ENCODE assay signal across 8 cellular contexts in the genomic region with DNA sequence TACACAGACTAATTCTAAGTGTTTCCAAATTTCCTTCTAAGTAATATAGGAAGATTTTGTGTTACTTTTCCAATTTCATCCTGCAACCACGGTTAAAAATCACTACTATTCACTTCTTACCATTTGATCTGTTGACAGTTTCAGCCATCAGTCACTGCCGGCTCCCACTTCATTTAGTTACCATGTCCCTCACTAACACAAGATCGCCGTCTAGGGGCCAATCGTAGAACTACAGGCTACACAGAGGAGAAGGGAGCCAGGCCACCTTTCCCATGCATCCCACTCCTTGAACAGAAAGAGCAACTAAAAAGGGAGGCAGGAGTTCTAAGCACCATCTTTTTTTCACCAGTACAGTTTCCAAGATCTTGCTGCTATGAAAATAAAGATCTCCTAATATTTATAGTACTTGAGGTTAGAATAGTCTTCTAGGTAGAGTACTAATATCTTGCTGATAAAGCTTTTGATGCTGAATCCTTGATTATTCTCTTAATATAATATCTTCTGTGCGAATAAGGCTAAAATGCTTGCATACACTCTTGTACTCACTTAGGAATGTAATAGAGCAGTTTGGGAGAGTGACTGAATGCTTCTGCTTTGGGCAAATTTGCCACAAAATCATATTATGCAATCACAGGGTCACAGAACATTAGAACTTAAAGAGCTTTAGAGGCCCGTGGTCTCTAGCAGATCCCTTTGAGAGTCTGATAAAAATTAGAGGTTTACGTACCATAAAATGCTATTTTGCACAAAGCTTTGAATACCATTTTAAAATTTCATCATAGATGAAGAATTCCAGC. TPM values are rescaled to one million over a fixed set of nuclear protein-coding genes. Genes with fewer than 3 reads are reported as not detected.
DNase-seq lines count a peak whose midpoint lies in the region; ATAC-seq, FAIRE-seq and TF ChIP-seq lines count a peak whose summit lies in the region.

No MANE protein-coding gene starts in this region.

- DNase-seq in D721Med (ENCODE audit: insufficient read length, low spot score): peak; percentile 45
- DNase-seq in HEK293T (ENCODE audit: extremely low spot score): peak; percentile 82
- peak; percentile 24 for DNase-seq in NCI-H2171 (lab: John Stamatoyannopoulos, UW)
- DNase-seq in WTC11 (ENCODE audit: low spot score): peak; percentile 95
- DNase-seq in caudate nucleus (lab: John Stamatoyannopoulos, UW): peak in 36 of 61 donors; percentile 2 to 73 (median 20)
- peak; percentile 82 for DNase-seq in left lobe of liver (ENCODE audit: low spot score)
- peak; percentile 29 for DNase-seq in stimulated activated CD8-positive, alpha-beta memory T cell treated with anti-CD3 and anti-CD28 coated beads, Interleukin-12 subunit alpha, Interleukin-12 subunit beta, amount 100 ng/mL, for 1 hour (ENCODE audit: low read depth)

- TF ChIP-seq CTCF in D721Med (IDR thresholded peaks at IDR 0.05; ENCODE audit: insufficient read depth, missing control alignments) (peak; percentile 97), WTC11 (IDR thresholded peaks at IDR 0.05) (peak; percentile 98)

- CTCF ChIA-PET in HEK293T (lab: Yijun Ruan, JAX): interaction anchor here (0.6 to 1.2 kb wide), 9 partner anchors 10 to 161 kb away, joined by 3 to 7 read pairs (median 4); partner anchors contain the start of gene CYP1B1
- CTCF ChIA-PET in WTC11 (lab: Charles Lee): interaction anchor here (0.6 to 1.6 kb wide), 9 partner anchors 9 to 200 kb away, joined by 3 to 22 read pairs (median 6); partner anchors contain the start of gene CYP1B1

- H3K27me3 Mint-ChIP-seq in WTC11 (ENCODE audit: low read depth): no peaks in the 10 kb centered on the region; the same call in 1 of the 2 replicates

- peaks cover 3% of the 10 kb centered on the region; the same call in 1 of the 2 replicates for H3K4me1 Mint-ChIP-seq in WTC11

- peaks cover 8% of the 10 kb centered on the region; the same call in 1 of the 2 replicates for H3K36me3 Mint-ChIP-seq in WTC11

- ATAC-seq in WTC11 (peak; percentile 94), left lobe of liver (peak; percentile 98), HG02623 (IDR thresholded peaks at IDR 0.05; ENCODE audit: unreplicated experiment) (no peak)

- no peak overlapping the region for H3K4me3 Mint-ChIP-seq in WTC11

- no peak overlapping the region for H3K27ac ChIP-seq in caudate nucleus (ENCODE audit: low read depth, low read length)

- peaks cover 19% of the 10 kb centered on the region for H3K9me3 Mint-ChIP-seq in WTC11

- POLR2A ChIA-PET in HEK293T (lab: Yijun Ruan, JAX) (no interaction called here), WTC11 (lab: Charles Lee) (no interaction called here)

- no peak overlapping the region for H3K27ac Mint-ChIP-seq in WTC11

- no peak for FAIRE-seq in D721Med (lab: Jason Lieb, UNC)

TF ChIP-seq in HEK293T, 16 proteins besides CTCF, POLR2A, EP300 and RAD21:
- TF ChIP-seq, protein P1, sequence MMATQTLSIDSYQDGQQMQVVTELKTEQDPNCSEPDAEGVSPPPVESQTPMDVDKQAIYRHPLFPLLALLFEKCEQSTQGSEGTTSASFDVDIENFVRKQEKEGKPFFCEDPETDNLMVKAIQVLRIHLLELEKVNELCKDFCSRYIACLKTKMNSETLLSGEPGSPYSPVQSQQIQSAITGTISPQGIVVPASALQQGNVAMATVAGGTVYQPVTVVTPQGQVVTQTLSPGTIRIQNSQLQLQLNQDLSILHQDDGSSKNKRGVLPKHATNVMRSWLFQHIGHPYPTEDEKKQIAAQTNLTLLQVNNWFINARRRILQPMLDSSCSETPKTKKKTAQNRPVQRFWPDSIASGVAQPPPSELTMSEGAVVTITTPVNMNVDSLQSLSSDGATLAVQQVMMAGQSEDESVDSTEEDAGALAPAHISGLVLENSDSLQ (IDR thresholded peaks at IDR 0.05): peak; percentile 95
- no peak for TF ChIP-seq FOXM1 (IDR thresholded peaks at IDR 0.05; ENCODE audit: borderline replicate concordance)

TF ChIP-seq in WTC11, 78 proteins besides CTCF, POLR2A, EP300 and RAD21:
- TF ChIP-seq FOXK1 (CRISPR knock-in tag; IDR thresholded peaks at IDR 0.05) (no peak), KAT7 (CRISPR knock-in tag; IDR thresholded peaks at IDR 0.05; ENCODE audit: borderline replicate concordance) (no peak), ZMAT4 (CRISPR knock-in tag; IDR thresholded peaks at IDR 0.05) (0 out of 2 replicates have a peak, but pooled peaks have one; percentile 60)

RNA-seq across cellular contexts. Expression of gene CYP1B1, which starts 39.5 kb away (rescaled TPM):
- total RNA-seq in WTC11 (2021) (2.9 to 4.2 TPM (median 4.1 TPM) in 3 replicates), left lobe of liver (6.1 TPM)

Comparison
In these comparisons a context has a peak if more than half of its experiments do, and no peak if none do; other contexts are left out.
1. DNase-seq: peak in every context shown above with its lines; median percentile 95 in WTC11; 82 in HEK293T; 82 in left lobe of liver; 45 in D721Med; 29 in stimulated activated CD8-positive, alpha-beta memory T cell treated with anti-CD3 and anti-CD28 coated beads, Interleukin-12 subunit alpha, Interleukin-12 subunit beta, amount 100 ng/mL, for 1 hour; 24 in NCI-H2171; 20 in caudate nucleus.